8 cellular contexts compared by ENCODE assay signal in genomic region chr12:112418596-112419268, GRCh38. TPM values are rescaled to one million over a fixed set of nuclear protein-coding genes. Genes with fewer than 3 reads are reported as not detected.
DNase-seq lines count a peak whose midpoint lies in the region; ATAC-seq and TF ChIP-seq lines count a peak whose summit lies in the region.

Gene PTPN11, plus strand, starts transcription at chr12:112418947. Its CDS starts 165 bp downstream, at chr12:112419112.

- no peaks in the 10 kb centered on the region for H3K36me3 ChIP-seq in A673 (ENCODE audit: insufficient read depth, low read length, poor library complexity, severe bottlenecking)

- H3K4me1 Mint-ChIP-seq in activated B cell treated with CpG ODN at 0.5 μM for 24 hours, result peaks cover 40% of the 10 kb centered on the region

- ATAC-seq in GM18519 (IDR thresholded peaks at IDR 0.05; ENCODE audit: low FRiP score, unreplicated experiment), result peak; percentile 50
- ATAC-seq in HG03045 (IDR thresholded peaks at IDR 0.05; ENCODE audit: unreplicated experiment), result peak; percentile 70
- peak; percentile 82 for ATAC-seq in activated B cell treated with CpG ODN at 0.5 μM for 24 hours (ENCODE audit: low read depth)

- H3K9me3 Mint-ChIP-seq in activated B cell treated with CpG ODN at 0.5 μM for 24 hours, result no peaks in the 10 kb centered on the region

- intact Hi-C loops in A673 (cut with micrococcal nuclease; ENCODE audit: unreplicated experiment), result loop anchor here (10.0 kb wide), 1 partner anchor 594 kb away; no protein-coding TSS in a partner anchor
- intact Hi-C loops in activated B cell treated with CpG ODN at 0.5 μM for 24 hours (cut with micrococcal nuclease), result loop anchor here (1.0 to 5.0 kb wide), 3 partner anchors 9 to 731 kb away; partner anchors contain the start of genes ACAD10, BRAP, MAPKAPK5 and RPL6

- H3K4me1 ChIP-seq in A673 (ENCODE audit: insufficient read depth, low read length, poor library complexity, severe bottlenecking), result peaks cover 9% of the 10 kb centered on the region

- peak within 1 kb of the TSS; percentile 93 for H3K27ac ChIP-seq in A673 (ENCODE audit: low read depth, low read length, poor library complexity, severe bottlenecking)

- no peaks in the 10 kb centered on the region for H3K9me3 ChIP-seq in A673 (ENCODE audit: low read depth, low read length, poor library complexity, severe bottlenecking)

- no peaks in the 10 kb centered on the region for H3K27me3 ChIP-seq in A673 (replicated peaks; ENCODE audit: insufficient read depth, low read depth, low read length, poor library complexity)

- peaks cover 17% of the 10 kb centered on the region for H3K36me3 Mint-ChIP-seq in activated B cell treated with CpG ODN at 0.5 μM for 24 hours (ENCODE audit: low read depth)

- no peaks in the 10 kb centered on the region for H3K27me3 Mint-ChIP-seq in activated B cell treated with CpG ODN at 0.5 μM for 24 hours

- H3K27ac Mint-ChIP-seq in activated B cell treated with CpG ODN at 0.5 μM for 24 hours, result peak within 1 kb of the TSS; percentile 94

- POLR2A ChIA-PET in A673 (lab: Charles Lee; ENCODE audit: low non-redundant PET), result no interaction called here
- POLR2A ChIA-PET in activated B cell treated with CpG ODN at 0.5 μM for 24 hours (lab: Charles Lee), result interaction anchor here (0.7 to 1.3 kb wide), 6 partner anchors 9 to 803 kb away, joined by 3 to 11 read pairs (median 4); partner anchors contain the start of genes NAA25, TPCN1 and TRAFD1

- H3K4me3 ChIP-seq in A673 (ENCODE audit: low read depth, low read length, poor library complexity, severe bottlenecking) (peak within 1 kb of the TSS; percentile 100), cardiac fibroblast (replicated peaks in 1 of 2; ENCODE audit: low read depth in 2 of 2, low read length in 2 of 2) (peak within 1 kb of the TSS; percentile 81 to 95)

- TF ChIP-seq CTCF in A673 (conservative IDR thresholded peaks at IDR 0.05; ENCODE audit: low read depth, low read length), result no peak; the same call in 1 of the 2 replicates
- no peak for TF ChIP-seq CTCF in activated B cell treated with CpG ODN at 0.5 μM for 24 hours (IDR thresholded peaks at IDR 0.05)
- no peak for TF ChIP-seq CTCF in cardiac fibroblast (IDR thresholded peaks at IDR 0.05; ENCODE audit: low read depth, low read length)

- H3K4me3 Mint-ChIP-seq in activated B cell treated with CpG ODN at 0.5 μM for 24 hours, result peak within 1 kb of the TSS; percentile 96

- DNase-seq in A673 (ENCODE audit: low spot score), result peak; percentile 86
- peak; percentile 52 for DNase-seq in NCI-H2196 treated with DMSO at 0.1 percent for 48 hours (lab: John Stamatoyannopoulos, UW; ENCODE audit: unreplicated experiment)
- peak; percentile 96 for DNase-seq in activated B cell treated with CpG ODN at 0.5 μM for 24 hours
- peak; percentile 81 to 86 for DNase-seq in cardiac fibroblast (ENCODE audit: low read depth in 2 of 2)
- peak; percentile 85 for DNase-seq in iris pigment epithelial cell (ENCODE audit: low read depth)
- DNase-seq in stimulated activated CD4-positive, alpha-beta T cell treated with anti-CD3 and anti-CD28 coated beads, Interleukin-12 subunit alpha, Interleukin-12 subunit beta, amount 100 ng/mL, for 4 hours, result peak; percentile 91

- no TSS peak for BruUV-seq in A673 (replicated peaks; lab: Mats Ljungman, UMichigan)

- CTCF ChIA-PET in A673 (lab: Charles Lee) (interaction anchor here (0.6 kb wide), 1 partner anchor 225 kb away, joined by 3 read pairs; no protein-coding TSS in a partner anchor), activated B cell treated with CpG ODN at 0.5 μM for 24 hours (lab: Charles Lee) (no interaction called here)

RNA-seq across cellular contexts. Expression of gene PTPN11, which starts in this region (rescaled TPM):
- total RNA-seq in A673 (2021) (157 and 158 TPM in 2 replicates), activated B cell treated with CpG ODN at 0.5 μM for 24 hours (69.2 and 83.1 TPM in 2 replicates)

Comparison
In these comparisons a context has a peak if more than half of its experiments do, and no peak if none do; other contexts are left out.
1. Peak in every context shown above with its lines: DNase-seq, ATAC-seq, H3K4me3 ChIP-seq and H3K27ac ChIP-seq.